In genomic region chr7:96308950-96309263, GRCh38 we compare ENCODE assay signal across 17 cellular contexts.
"Had no signal": no experiment of that assay in that cellular context is flagged by ENCODE, and none has a peak within 500 bp of the region (broad histone marks: within the 10 kb centered on the region; RNA-seq: fewer than 3 reads in every experiment).

No MANE protein-coding gene starts in this region.

- H3K9me3 ChIP-seq: ascending aorta, esophagus muscularis mucosa, gastrocnemius medialis, thyroid gland had no signal

- H3K36me3 Mint-ChIP-seq: natural killer cell, WTC11 had no signal

- H3K27ac ChIP-seq: ascending aorta, thyroid gland had no signal

- ATAC-seq: activated naive CD4-positive, alpha-beta T cell treated with anti-CD3 and anti-CD28 coated beads, Interleukin-2, amount 50 U/mL, for 72 hours; activated T-helper 17 cell treated with anti-CD3 and anti-CD28 coated beads, Interleukin-2, amount 50 U/mL, for 72 hours; gastrocnemius medialis; left cardiac atrium; natural killer cell had no signal

- H3K4me3 Mint-ChIP-seq: activated T-helper 17 cell treated with anti-CD3 and anti-CD28 coated beads, Interleukin-2, amount 50 U/mL, for 72 hours; natural killer cell had no signal

- H3K9me3 Mint-ChIP-seq: activated T-helper 17 cell treated with anti-CD3 and anti-CD28 coated beads, Interleukin-2, amount 50 U/mL, for 72 hours; natural killer cell; WTC11 had no signal

- H3K4me3 ChIP-seq: ascending aorta, esophagus muscularis mucosa, gastrocnemius medialis, lung, thyroid gland had no signal

- H3K27me3 ChIP-seq: ascending aorta, esophagus muscularis mucosa, gastrocnemius medialis, thyroid gland had no signal

- H3K27ac Mint-ChIP-seq: activated naive CD4-positive, alpha-beta T cell treated with anti-CD3 and anti-CD28 coated beads, Interleukin-2, amount 50 U/mL, for 72 hours; activated T-helper 17 cell treated with anti-CD3 and anti-CD28 coated beads, Interleukin-2, amount 50 U/mL, for 72 hours; natural killer cell had no signal

- H3K27me3 Mint-ChIP-seq: activated T-helper 17 cell treated with anti-CD3 and anti-CD28 coated beads, Interleukin-2, amount 50 U/mL, for 72 hours had no signal

- H3K36me3 ChIP-seq: esophagus muscularis mucosa, gastrocnemius medialis, thyroid gland had no signal

- DNase-seq: activated T-cell treated with anti-CD3 and anti-CD28 coated beads, Interleukin-2, amount 50 U/mL, for 1 hour; central memory CD4-positive, alpha-beta T cell; effector memory CD4-positive, alpha-beta T cell; gastrocnemius medialis; hypothalamus; left cardiac atrium; natural killer cell; retina; stimulated activated CD4-positive, alpha-beta T cell treated with anti-CD3 and anti-CD28 coated beads, Interleukin-4, amount 100 ng/mL, for 24 hours; stimulated activated naive CD4-positive, alpha-beta T cell treated with Interleukin-2 at 50 U/mL for 16 hours had no signal
